1 cellular context compared by ENCODE assay signal in genomic region chr19:51547397-51548212, GRCh38.
TF ChIP-seq lines count a peak whose summit lies in the region.

No MANE protein-coding gene starts in this region.

TF ChIP-seq in K562, 482 proteins besides CTCF, POLR2A, EP300 and RAD21 (continued from another document and continues in another):
- peak; percentile 88 to 97 for TF ChIP-seq MNT (conservative IDR thresholded peaks at IDR 0.05)
- no peak for TF ChIP-seq SAFB (IDR thresholded peaks at IDR 0.05; ENCODE audit: borderline replicate concordance, low read depth, low read length)
- TF ChIP-seq, protein P1, sequence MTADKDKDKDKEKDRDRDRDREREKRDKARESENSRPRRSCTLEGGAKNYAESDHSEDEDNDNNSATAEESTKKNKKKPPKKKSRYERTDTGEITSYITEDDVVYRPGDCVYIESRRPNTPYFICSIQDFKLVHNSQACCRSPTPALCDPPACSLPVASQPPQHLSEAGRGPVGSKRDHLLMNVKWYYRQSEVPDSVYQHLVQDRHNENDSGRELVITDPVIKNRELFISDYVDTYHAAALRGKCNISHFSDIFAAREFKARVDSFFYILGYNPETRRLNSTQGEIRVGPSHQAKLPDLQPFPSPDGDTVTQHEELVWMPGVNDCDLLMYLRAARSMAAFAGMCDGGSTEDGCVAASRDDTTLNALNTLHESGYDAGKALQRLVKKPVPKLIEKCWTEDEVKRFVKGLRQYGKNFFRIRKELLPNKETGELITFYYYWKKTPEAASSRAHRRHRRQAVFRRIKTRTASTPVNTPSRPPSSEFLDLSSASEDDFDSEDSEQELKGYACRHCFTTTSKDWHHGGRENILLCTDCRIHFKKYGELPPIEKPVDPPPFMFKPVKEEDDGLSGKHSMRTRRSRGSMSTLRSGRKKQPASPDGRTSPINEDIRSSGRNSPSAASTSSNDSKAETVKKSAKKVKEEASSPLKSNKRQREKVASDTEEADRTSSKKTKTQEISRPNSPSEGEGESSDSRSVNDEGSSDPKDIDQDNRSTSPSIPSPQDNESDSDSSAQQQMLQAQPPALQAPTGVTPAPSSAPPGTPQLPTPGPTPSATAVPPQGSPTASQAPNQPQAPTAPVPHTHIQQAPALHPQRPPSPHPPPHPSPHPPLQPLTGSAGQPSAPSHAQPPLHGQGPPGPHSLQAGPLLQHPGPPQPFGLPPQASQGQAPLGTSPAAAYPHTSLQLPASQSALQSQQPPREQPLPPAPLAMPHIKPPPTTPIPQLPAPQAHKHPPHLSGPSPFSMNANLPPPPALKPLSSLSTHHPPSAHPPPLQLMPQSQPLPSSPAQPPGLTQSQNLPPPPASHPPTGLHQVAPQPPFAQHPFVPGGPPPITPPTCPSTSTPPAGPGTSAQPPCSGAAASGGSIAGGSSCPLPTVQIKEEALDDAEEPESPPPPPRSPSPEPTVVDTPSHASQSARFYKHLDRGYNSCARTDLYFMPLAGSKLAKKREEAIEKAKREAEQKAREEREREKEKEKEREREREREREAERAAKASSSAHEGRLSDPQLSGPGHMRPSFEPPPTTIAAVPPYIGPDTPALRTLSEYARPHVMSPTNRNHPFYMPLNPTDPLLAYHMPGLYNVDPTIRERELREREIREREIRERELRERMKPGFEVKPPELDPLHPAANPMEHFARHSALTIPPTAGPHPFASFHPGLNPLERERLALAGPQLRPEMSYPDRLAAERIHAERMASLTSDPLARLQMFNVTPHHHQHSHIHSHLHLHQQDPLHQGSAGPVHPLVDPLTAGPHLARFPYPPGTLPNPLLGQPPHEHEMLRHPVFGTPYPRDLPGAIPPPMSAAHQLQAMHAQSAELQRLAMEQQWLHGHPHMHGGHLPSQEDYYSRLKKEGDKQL (CRISPR knock-in tag; IDR thresholded peaks at IDR 0.05; ENCODE audit: borderline replicate concordance), result no peak
- peak; percentile 89 to 91; a peak in 3 of 4 replicates for TF ChIP-seq ARNT (IDR thresholded peaks at IDR 0.05)
- no peak for TF ChIP-seq RBM17 (IDR thresholded peaks at IDR 0.05; ENCODE audit: borderline replicate concordance, low read depth, low read length)
- peak; percentile 96 for TF ChIP-seq SMARCE1 (IDR thresholded peaks at IDR 0.05)
- TF ChIP-seq ZNF785 (CRISPR knock-in tag; IDR thresholded peaks at IDR 0.05), result no peak
- peak; percentile 67; the same call in 1 of the 2 replicates for TF ChIP-seq NCOA6 (IDR thresholded peaks at IDR 0.05)
- TF ChIP-seq E2F3 (CRISPR knock-in tag; IDR thresholded peaks at IDR 0.05), result no peak
- TF ChIP-seq NRF1 (conservative IDR thresholded peaks at IDR 0.05 in 1 of 2, IDR thresholded peaks at IDR 0.05 in 1 of 2), result 0 out of 4 replicates have a peak, but pooled peaks have one; percentile 10 to 12
- TF ChIP-seq ZNF384 (IDR thresholded peaks at IDR 0.05; ENCODE audit: low read depth, low read length), result no peak
- TF ChIP-seq UBTF (IDR thresholded peaks at IDR 0.05; ENCODE audit: borderline replicate concordance in 1 of 2, low read depth in 2 of 2, low read length in 2 of 2), result 0 out of 4 replicates have a peak, but pooled peaks of 1 of the 2 experiments have one; percentile 43
- TF ChIP-seq HEY1 (CRISPR knock-in tag; IDR thresholded peaks at IDR 0.05; ENCODE audit: borderline replicate concordance), result 0 out of 2 replicates have a peak, but pooled peaks have one; percentile 67
- peak; percentile 66 for TF ChIP-seq SUPT5H (IDR thresholded peaks at IDR 0.05)
- TF ChIP-seq GTF2B (IDR thresholded peaks at IDR 0.05; ENCODE audit: extremely low read depth, insufficient read length), result peak; percentile 16
- no peak for TF ChIP-seq ATF1 (CRISPR knock-in tag; IDR thresholded peaks at IDR 0.05)
- peak; percentile 59 for TF ChIP-seq ATF1 (tag; IDR thresholded peaks at IDR 0.05)
- no peak for TF ChIP-seq IRF2 (CRISPR knock-in tag; IDR thresholded peaks at IDR 0.05)
- peak; percentile 84 for TF ChIP-seq NCOA2 (IDR thresholded peaks at IDR 0.05; ENCODE audit: partially characterized antibody in 2 of 2)
- TF ChIP-seq, protein P2, sequence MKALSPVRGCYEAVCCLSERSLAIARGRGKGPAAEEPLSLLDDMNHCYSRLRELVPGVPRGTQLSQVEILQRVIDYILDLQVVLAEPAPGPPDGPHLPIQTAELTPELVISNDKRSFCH (CRISPR knock-in tag; IDR thresholded peaks at IDR 0.05), result no peak
- TF ChIP-seq, protein P2 (tag; IDR thresholded peaks at IDR 0.05), result peak; percentile 59; the same call in 1 of the 2 replicates
- peak; percentile 36; the same call in 1 of the 2 replicates for TF ChIP-seq POLR2G (IDR thresholded peaks at IDR 0.05; ENCODE audit: low read depth, low read length)
- peak; percentile 69 to 70; a peak in 3 of 4 replicates for TF ChIP-seq FOXA3 (CRISPR knock-in tag; conservative IDR thresholded peaks at IDR 0.05 in 1 of 2, IDR thresholded peaks at IDR 0.05 in 1 of 2)
- TF ChIP-seq CEBPG (CRISPR knock-in tag; IDR thresholded peaks at IDR 0.05), result 0 out of 2 replicates have a peak, but pooled peaks have one; percentile 8
- TF ChIP-seq CEBPG (tag; conservative IDR thresholded peaks at IDR 0.05 in 1 of 2, IDR thresholded peaks at IDR 0.05 in 1 of 2), result no peak
- peak; percentile 80 for TF ChIP-seq ZFX (CRISPR knock-in tag; IDR thresholded peaks at IDR 0.05)
- TF ChIP-seq NFIC (IDR thresholded peaks at IDR 0.05), result peak; percentile 92
- TF ChIP-seq NFXL1 (CRISPR knock-in tag; IDR thresholded peaks at IDR 0.05), result no peak
- peak; percentile 65 for TF ChIP-seq KDM5B (IDR thresholded peaks at IDR 0.05; ENCODE audit: insufficient replicate concordance, low read depth, low read length)
- peak; percentile 90 for TF ChIP-seq PYGO2 (tag; IDR thresholded peaks at IDR 0.05)
- TF ChIP-seq MBD2 (IDR thresholded peaks at IDR 0.05; ENCODE audit: borderline replicate concordance, low read depth), result peak; percentile 90
- TF ChIP-seq, protein P3, sequence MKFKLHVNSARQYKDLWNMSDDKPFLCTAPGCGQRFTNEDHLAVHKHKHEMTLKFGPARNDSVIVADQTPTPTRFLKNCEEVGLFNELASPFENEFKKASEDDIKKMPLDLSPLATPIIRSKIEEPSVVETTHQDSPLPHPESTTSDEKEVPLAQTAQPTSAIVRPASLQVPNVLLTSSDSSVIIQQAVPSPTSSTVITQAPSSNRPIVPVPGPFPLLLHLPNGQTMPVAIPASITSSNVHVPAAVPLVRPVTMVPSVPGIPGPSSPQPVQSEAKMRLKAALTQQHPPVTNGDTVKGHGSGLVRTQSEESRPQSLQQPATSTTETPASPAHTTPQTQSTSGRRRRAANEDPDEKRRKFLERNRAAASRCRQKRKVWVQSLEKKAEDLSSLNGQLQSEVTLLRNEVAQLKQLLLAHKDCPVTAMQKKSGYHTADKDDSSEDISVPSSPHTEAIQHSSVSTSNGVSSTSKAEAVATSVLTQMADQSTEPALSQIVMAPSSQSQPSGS (CRISPR knock-in tag; IDR thresholded peaks at IDR 0.05), result no peak
- TF ChIP-seq FOXA1 (IDR thresholded peaks at IDR 0.05; ENCODE audit: borderline replicate concordance), result no peak
- TF ChIP-seq JUND (IDR thresholded peaks at IDR 0.05; ENCODE audit: borderline replicate concordance, low read depth, low read length), result peak; percentile 87
- TF ChIP-seq JUND (tag; IDR thresholded peaks at IDR 0.05; ENCODE audit: borderline replicate concordance, low read depth, low read length), result peak; percentile 78; the same call in 2 of the 3 replicates
- peak; percentile 99 for TF ChIP-seq NFRKB (IDR thresholded peaks at IDR 0.05; ENCODE audit: low read depth)
- no peak for TF ChIP-seq PURB (CRISPR knock-in tag; IDR thresholded peaks at IDR 0.05; ENCODE audit: low read depth)
- TF ChIP-seq, protein P4, sequence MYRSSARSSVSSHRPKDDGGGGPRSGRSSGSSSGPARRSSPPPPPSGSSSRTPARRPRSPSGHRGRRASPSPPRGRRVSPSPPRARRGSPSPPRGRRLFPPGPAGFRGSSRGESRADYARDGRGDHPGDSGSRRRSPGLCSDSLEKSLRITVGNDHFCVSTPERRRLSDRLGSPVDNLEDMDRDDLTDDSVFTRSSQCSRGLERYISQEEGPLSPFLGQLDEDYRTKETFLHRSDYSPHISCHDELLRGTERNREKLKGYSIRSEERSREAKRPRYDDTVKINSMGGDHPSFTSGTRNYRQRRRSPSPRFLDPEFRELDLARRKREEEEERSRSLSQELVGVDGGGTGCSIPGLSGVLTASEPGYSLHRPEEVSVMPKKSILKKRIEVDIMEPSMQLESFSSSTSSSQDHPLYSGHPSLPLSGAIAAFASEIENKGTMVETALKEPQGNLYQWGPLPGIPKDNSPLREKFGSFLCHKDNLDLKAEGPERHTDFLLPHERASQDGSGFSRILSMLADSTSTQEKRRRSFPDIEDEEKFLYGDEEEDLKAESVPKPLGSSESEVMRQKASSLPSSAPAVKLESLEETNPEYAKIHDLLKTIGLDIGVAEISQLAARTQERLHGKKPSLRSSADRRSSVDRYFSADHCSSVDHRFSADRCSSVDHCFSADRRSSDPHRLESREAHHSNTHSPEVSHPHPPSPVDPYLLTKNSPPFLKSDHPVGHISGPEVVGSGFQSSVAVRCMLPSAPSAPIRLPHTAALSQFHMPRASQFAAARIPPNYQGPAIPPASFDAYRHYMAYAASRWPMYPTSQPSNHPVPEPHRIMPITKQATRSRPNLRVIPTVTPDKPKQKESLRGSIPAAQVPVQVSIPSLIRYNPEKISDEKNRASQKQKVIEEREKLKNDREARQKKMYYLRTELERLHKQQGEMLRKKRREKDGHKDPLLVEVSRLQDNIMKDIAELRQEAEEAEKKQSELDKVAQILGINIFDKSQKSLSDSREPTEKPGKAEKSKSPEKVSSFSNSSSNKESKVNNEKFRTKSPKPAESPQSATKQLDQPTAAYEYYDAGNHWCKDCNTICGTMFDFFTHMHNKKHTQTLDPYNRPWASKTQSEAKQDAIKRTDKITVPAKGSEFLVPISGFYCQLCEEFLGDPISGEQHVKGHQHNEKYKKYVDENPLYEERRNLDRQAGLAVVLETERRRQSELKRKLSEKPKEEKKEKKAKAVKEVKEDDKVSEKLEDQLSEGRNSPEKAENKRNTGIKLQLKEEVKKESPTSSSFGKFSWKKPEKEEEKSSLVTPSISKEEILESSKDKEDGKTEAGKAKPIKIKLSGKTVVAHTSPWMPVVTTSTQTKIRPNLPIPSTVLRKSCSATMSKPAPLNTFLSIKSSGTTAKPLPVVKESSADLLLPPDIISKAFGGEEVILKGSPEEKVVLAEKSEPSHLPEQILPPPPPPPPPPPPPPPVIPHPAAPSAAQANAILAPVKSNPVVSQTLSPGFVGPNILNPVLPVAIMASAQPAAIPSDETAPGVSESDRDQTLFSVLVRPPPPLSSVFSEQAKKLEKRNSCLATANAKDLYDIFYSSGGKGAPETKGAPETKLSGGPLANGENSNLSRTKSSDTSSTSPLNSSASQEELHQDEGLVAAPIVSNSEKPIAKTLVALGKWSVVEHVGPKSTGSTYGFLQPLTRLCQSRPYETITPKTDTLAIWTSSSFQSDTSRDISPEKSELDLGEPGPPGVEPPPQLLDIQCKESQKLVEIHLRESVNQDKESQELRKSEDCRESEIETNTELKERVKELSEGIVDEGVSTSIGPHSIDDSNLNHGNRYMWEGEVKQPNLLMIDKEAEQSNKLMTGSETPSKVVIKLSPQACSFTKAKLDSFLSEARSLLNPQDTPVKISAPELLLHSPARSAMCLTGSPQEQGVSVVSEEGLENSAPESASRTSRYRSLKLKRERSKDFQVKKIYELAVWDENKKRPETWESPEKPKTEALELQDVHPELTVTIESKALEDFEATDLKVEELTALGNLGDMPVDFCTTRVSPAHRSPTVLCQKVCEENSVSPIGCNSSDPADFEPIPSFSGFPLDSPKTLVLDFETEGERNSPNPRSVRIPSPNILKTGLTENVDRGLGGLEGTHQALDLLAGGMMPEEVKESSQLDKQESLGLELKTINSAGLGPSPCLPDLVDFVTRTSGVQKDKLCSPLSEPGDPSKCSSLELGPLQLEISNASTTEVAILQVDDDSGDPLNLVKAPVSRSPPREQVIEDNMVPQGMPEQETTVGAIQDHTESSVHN (IDR thresholded peaks at IDR 0.05; ENCODE audit: borderline replicate concordance in 1 of 2, low read depth in 1 of 2), result peak in 1 of 2 experiments; percentile 83; a peak in 2 of 4 replicates
- no peak for TF ChIP-seq SRSF7 (optimal IDR thresholded peaks at IDR 0.05; ENCODE audit: low read depth, low read length)
- TF ChIP-seq FOSL1 (tag; conservative IDR thresholded peaks at IDR 0.05), result no peak; the same call in 1 of the 2 replicates
- TF ChIP-seq GATAD2B (IDR thresholded peaks at IDR 0.05; ENCODE audit: borderline replicate concordance), result peak; percentile 22; the same call in 1 of the 2 replicates
